14 cellular contexts compared by ENCODE assay signal in the genomic region with DNA sequence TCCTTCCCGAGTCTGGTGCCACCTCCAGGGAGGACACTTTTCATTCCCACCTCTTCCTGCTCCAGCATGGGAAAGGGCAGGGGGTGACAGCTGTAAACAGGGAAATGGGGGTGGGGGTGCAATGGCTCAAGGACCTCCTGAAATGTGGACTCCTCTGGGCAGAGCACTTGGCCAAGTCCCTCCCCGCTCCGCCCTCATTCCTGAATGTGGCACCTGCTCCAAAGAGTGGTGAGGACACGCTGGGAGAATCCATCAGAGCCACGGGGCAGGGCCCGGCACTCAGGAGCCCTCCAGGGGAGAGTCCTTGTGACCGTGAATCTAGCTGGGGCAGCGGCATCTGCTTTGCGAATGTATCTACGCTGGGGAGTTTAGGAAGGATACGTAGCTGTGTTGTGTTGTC. TPM values are rescaled to one million over a fixed set of nuclear protein-coding genes. Genes with fewer than 3 reads are reported as not detected.
DNase-seq lines count a peak whose midpoint lies in the region; ATAC-seq and TF ChIP-seq lines count a peak whose summit lies in the region.
"Had no signal": no experiment of that assay in that cellular context is flagged by ENCODE, and none has a peak within 500 bp of the region (broad histone marks: within the 10 kb centered on the region; RNA-seq: fewer than 3 reads in every experiment).

No MANE protein-coding gene starts in this region.

- H3K4me1 ChIP-seq in IMR-90 (ENCODE audit: control insufficient read depth, insufficient read depth, low read length) (no peaks in the 10 kb centered on the region), left lung (no peaks in the 10 kb centered on the region)
- H3K4me1 ChIP-seq in effector memory CD4-positive, alpha-beta T cell (ENCODE audit: control insufficient read depth, insufficient read depth, low read length, poor library complexity, severe bottlenecking), result no peaks in the 10 kb centered on the region
- H3K4me1 ChIP-seq: A549 had no signal

- H4K5ac ChIP-seq in IMR-90 (ENCODE audit: low read depth, low read length), result no peak overlapping the region

- H2BK15ac ChIP-seq in IMR-90 (ENCODE audit: low read depth, low read length), result no peak overlapping the region

- TF ChIP-seq POLR2A in IMR-90 (IDR thresholded peaks at IDR 0.05; ENCODE audit: low read depth, low read length), result no peak

- no peak overlapping the region for H3K23ac ChIP-seq in IMR-90 (ENCODE audit: low read depth, low read length)

- H3K18ac ChIP-seq in IMR-90 (ENCODE audit: low read depth, low read length), result no peak overlapping the region

- dilution Hi-C loops in IMR-90 (cut with HindIII; ENCODE audit: low sequenced_read_pairs, unreplicated experiment), result no loop called here

- H2BK20ac ChIP-seq in IMR-90 (ENCODE audit: low read depth, low read length), result no peak overlapping the region

- H4K8ac ChIP-seq in IMR-90 (ENCODE audit: low read depth in 2 of 2, low read length in 2 of 2), result no peak overlapping the region

- no peak overlapping the region for H3K56ac ChIP-seq in IMR-90 (ENCODE audit: extremely low read depth, insufficient read depth, low read length)

- TF ChIP-seq CTCF in IMR-90 (conservative IDR thresholded peaks at IDR 0.05; ENCODE audit: low read depth, low read length) (no peak), left lung (IDR thresholded peaks at IDR 0.05) (no peak)

- H3K27me3 ChIP-seq in IMR-90 (ENCODE audit: control insufficient read depth, insufficient read depth, low read length) (peaks cover 59% of the 10 kb centered on the region), left lung (peaks cover 0 to 41% of the 10 kb centered on the region in 2 donors)
- H3K27me3 ChIP-seq in effector memory CD4-positive, alpha-beta T cell (replicated peaks; ENCODE audit: control insufficient read depth, insufficient read depth, low read length, poor library complexity, severe bottlenecking), result no peaks in the 10 kb centered on the region
- H3K27me3 ChIP-seq: BE2C had no signal

- no peak overlapping the region for H2BK120ac ChIP-seq in IMR-90 (ENCODE audit: low read depth, low read length)

- H3K9ac ChIP-seq in IMR-90 (ENCODE audit: low read depth, low read length), result no peak overlapping the region

- DNase-seq in IMR-90, result no peak
- no peak for DNase-seq in left lung
- DNase-seq in HEK293T (ENCODE audit: extremely low spot score), result no peak
- DNase-seq in effector memory CD4-positive, alpha-beta T cell, result no peak
- DNase-seq: BE2C; CD4-positive, alpha-beta memory T cell; DMS79; H7 had no signal

- H4K20me1 ChIP-seq in IMR-90 (ENCODE audit: insufficient read depth, low read length), result no peaks in the 10 kb centered on the region

- no peak overlapping the region for H2BK5ac ChIP-seq in IMR-90 (ENCODE audit: low read depth, low read length, poor library complexity, severe bottlenecking)

- no peak overlapping the region for H3K4ac ChIP-seq in IMR-90 (ENCODE audit: low read depth, low read length)

- no peaks in the 10 kb centered on the region for H3K36me3 ChIP-seq in IMR-90 (ENCODE audit: control insufficient read depth, insufficient read depth, low read length)
- H3K36me3 ChIP-seq in left lung, result no peaks in the 10 kb centered on the region
- no peaks in the 10 kb centered on the region for H3K36me3 ChIP-seq in effector memory CD4-positive, alpha-beta T cell (ENCODE audit: control insufficient read depth, insufficient read depth, low read length)
- H3K36me3 ChIP-seq: BE2C had no signal

- 61% methylated on average over 4 of the region's 11 CpGs; no CpG with 5 or more reads in 1 of the 2 experiments for WGBS in IMR-90 (ENCODE audit: extremely low coverage in 2 of 2, insufficient read length in 1 of 2), 2 experiments

- H3K79me1 ChIP-seq in IMR-90 (ENCODE audit: low read depth in 1 of 2, low read length in 2 of 2), result no peaks in the 10 kb centered on the region

- BruUV-seq in IMR-90 (replicated peaks; lab: Mats Ljungman, UMichigan), result no TSS peak

- no peak overlapping the region for H3K4me2 ChIP-seq in IMR-90 (ENCODE audit: low read depth, low read length)
- H3K4me2 ChIP-seq: A549 had no signal

- CTCF ChIA-PET in IMR-90 (lab: Yijun Ruan, JAX), result interaction anchor here (1.1 to 2.1 kb wide), 2 partner anchors 8 to 10 kb away, joined by 3 to 10 read pairs; no protein-coding TSS in a partner anchor
- CTCF ChIA-PET in HEK293T (lab: Yijun Ruan, JAX), result interaction anchor here (0.7 to 0.8 kb wide), 2 partner anchors 11 kb away, joined by 3 to 4 read pairs; no protein-coding TSS in a partner anchor

- peak overlapping the region; percentile 1 for H2AK9ac ChIP-seq in IMR-90 (replicated peaks; ENCODE audit: low read depth, low read length, poor library complexity)

- no peaks in the 10 kb centered on the region for H3K9me1 ChIP-seq in IMR-90 (ENCODE audit: insufficient read depth, low read length)

- in situ Hi-C loops in IMR-90 (cut with MboI; ENCODE audit: low sequenced_read_pairs), result no loop called here

- POLR2A ChIA-PET in IMR-90 (lab: Charles Lee; ENCODE audit: unreplicated experiment) (no interaction called here), HEK293T (lab: Yijun Ruan, JAX) (no interaction called here)

- no peak for ATAC-seq in IMR-90 (ENCODE audit: low read depth)
- ATAC-seq in left lung, result peak; percentile 20
- ATAC-seq: GM12878 had no signal

- no peak overlapping the region for H3K27ac ChIP-seq in IMR-90 (ENCODE audit: insufficient read depth, low read length)
- H3K27ac ChIP-seq in angular gyrus (ENCODE audit: low read depth, low read length), result peak overlapping the region; percentile 32
- no peak overlapping the region for H3K27ac ChIP-seq in left lung
- peak overlapping the region; percentile 40 for H3K27ac ChIP-seq in temporal lobe (ENCODE audit: low read depth, low read length)
- no peak overlapping the region for H3K27ac ChIP-seq in effector memory CD4-positive, alpha-beta T cell (ENCODE audit: insufficient read depth, low read length, poor library complexity, severe bottlenecking)
- H3K27ac ChIP-seq: A549, C4-2B had no signal

- no peak overlapping the region for H2AFZ ChIP-seq in IMR-90 (replicated peaks; ENCODE audit: low read length, poor library complexity)

- H3K4me3 ChIP-seq in IMR-90 (ENCODE audit: insufficient read depth, low read depth, low read length) (no peak overlapping the region), left lung (no peak overlapping the region)
- no peak overlapping the region for H3K4me3 ChIP-seq in effector memory CD4-positive, alpha-beta T cell (ENCODE audit: insufficient read depth, low read depth, low read length, poor library complexity, severe bottlenecking)
- H3K4me3 ChIP-seq: A549, GM12878 had no signal

- intact Hi-C loops in IMR-90 (cut with micrococcal nuclease), result no loop called here
- intact Hi-C loops in left lung (cut with DNase I), result no loop called here

- H3K9me3 ChIP-seq in IMR-90 (ENCODE audit: control insufficient read depth, insufficient read depth, low read length) (no peaks in the 10 kb centered on the region), left lung (no peaks in the 10 kb centered on the region)
- H3K9me3 ChIP-seq in effector memory CD4-positive, alpha-beta T cell (ENCODE audit: control insufficient read depth, low read length), result no peaks in the 10 kb centered on the region
- H3K9me3 ChIP-seq: A549, BE2C had no signal

- TF ChIP-seq RAD21 in IMR-90 (IDR thresholded peaks at IDR 0.05; ENCODE audit: low read length), result no peak

- no peak overlapping the region for H4K91ac ChIP-seq in IMR-90 (ENCODE audit: insufficient read depth, low read depth, low read length)

- H2AK5ac ChIP-seq in IMR-90 (ENCODE audit: low read depth, low read length), result no peak overlapping the region

- no peak overlapping the region for H3K14ac ChIP-seq in IMR-90 (replicated peaks; ENCODE audit: low read depth, low read length)

TF ChIP-seq in IMR-90, 13 proteins besides CTCF, POLR2A, EP300 and RAD21 (continues in another document):
- TF ChIP-seq, protein P1, sequence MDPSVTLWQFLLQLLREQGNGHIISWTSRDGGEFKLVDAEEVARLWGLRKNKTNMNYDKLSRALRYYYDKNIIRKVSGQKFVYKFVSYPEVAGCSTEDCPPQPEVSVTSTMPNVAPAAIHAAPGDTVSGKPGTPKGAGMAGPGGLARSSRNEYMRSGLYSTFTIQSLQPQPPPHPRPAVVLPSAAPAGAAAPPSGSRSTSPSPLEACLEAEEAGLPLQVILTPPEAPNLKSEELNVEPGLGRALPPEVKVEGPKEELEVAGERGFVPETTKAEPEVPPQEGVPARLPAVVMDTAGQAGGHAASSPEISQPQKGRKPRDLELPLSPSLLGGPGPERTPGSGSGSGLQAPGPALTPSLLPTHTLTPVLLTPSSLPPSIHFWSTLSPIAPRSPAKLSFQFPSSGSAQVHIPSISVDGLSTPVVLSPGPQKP (IDR thresholded peaks at IDR 0.05; ENCODE audit: borderline replicate concordance, low read depth, low read length), result no peak
- TF ChIP-seq RCOR1 (IDR thresholded peaks at IDR 0.05; ENCODE audit: insufficient replicate concordance, low read length), result no peak
- no peak for TF ChIP-seq MAZ (IDR thresholded peaks at IDR 0.05; ENCODE audit: borderline replicate concordance, low read depth, low read length)

TF ChIP-seq in HEK293T, 16 proteins besides CTCF, POLR2A, EP300 and RAD21:
- TF ChIP-seq L3MBTL2 (conservative IDR thresholded peaks at IDR 0.05), result no peak
- no peak for TF ChIP-seq BHLHE40 (IDR thresholded peaks at IDR 0.05; ENCODE audit: borderline replicate concordance)
- TF ChIP-seq HDGF (IDR thresholded peaks at IDR 0.05; ENCODE audit: borderline replicate concordance), result no peak
- TF ChIP-seq ZNF384 (IDR thresholded peaks at IDR 0.05), result no peak
- no peak for TF ChIP-seq ARNT (IDR thresholded peaks at IDR 0.05)
- no peak for TF ChIP-seq ELF4 (IDR thresholded peaks at IDR 0.05)

RNA-seq across cellular contexts. Expression of a gene that starts 11.1 kb away (rescaled TPM):
- not detected in 2 replicates for total RNA-seq in IMR-90 (2012; rRNA removed)
- 0.05 and 0.13 TPM in 2 replicates for polyA plus RNA-seq in IMR-90 (2012; rRNA removed)
- 0.14 TPM in 1 of 2 replicates, not detected in the other for polyA plus RNA-seq in IMR-90 (2012; cell fraction: cytosol; rRNA removed)
- polyA plus RNA-seq in IMR-90 (2012; cell fraction: nucleus; rRNA removed; ENCODE audit: low replicate concordance), result 0.04 TPM in 1 of 2 replicates, not detected in the other
- total RNA-seq in left lung, result 1 to 10 TPM in 1 of 2 donors, under 1 TPM in 1; 0.99 to 3.4 TPM
- total RNA-seq in temporal lobe, result 46.2 TPM
- total RNA-seq: CD4-positive, alpha-beta memory T cell; GM12878 had no signal
- polyA plus RNA-seq: AG04450; CD4-positive, alpha-beta memory T cell had no signal

Comparison
In these comparisons a context has a peak if more than half of its experiments do, and no peak if none do; other contexts are left out.
1. H3K27ac ChIP-seq: peak in angular gyrus (single experiment) and temporal lobe (single experiment); none in IMR-90 (single experiment), left lung (0 of 2) and effector memory CD4-positive, alpha-beta T cell (single experiment).
2. RNA of a gene that starts 11.1 kb away (total RNA-seq): 46.2 TPM in temporal lobe (single experiment); 0.99 to 3.4 TPM in left lung and not detected in IMR-90; every median in the first group is over 10 times any median in the second.